In the genomic region with DNA sequence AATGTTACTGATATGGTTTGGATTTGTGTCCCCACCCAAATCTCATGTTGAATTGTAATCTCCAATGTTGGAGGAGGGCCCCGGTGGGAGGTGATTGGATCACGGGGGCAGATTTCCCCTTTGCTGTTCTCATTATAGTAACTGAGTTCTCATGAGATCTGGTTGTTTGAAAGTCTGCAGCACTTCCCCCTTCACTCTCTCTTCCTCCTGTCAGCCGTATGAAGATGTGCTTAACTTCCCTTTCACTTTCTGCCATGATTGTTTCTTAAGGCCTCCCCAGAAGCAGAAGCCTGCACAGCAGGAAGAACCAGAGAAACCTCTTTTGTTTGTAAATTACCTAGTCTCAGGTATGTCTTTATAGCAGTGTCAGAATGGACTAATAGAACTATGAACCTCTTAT, we compare ENCODE assay signal across 9 cellular contexts. TPM values are rescaled to one million over a fixed set of nuclear protein-coding genes. Genes with fewer than 3 reads are reported as not detected.
DNase-seq lines count a peak whose midpoint lies in the region; ATAC-seq and TF ChIP-seq lines count a peak whose summit lies in the region.
"Had no signal": no experiment of that assay in that cellular context is flagged by ENCODE, and none has a peak within 500 bp of the region (broad histone marks: within the 10 kb centered on the region; RNA-seq: fewer than 3 reads in every experiment).

No MANE protein-coding gene starts in this region.

- TF ChIP-seq EP300 in stomach (IDR thresholded peaks at IDR 0.05), result no peak

- peaks cover 41% of the 10 kb centered on the region for H3K4me1 Mint-ChIP-seq in activated CD4-positive, alpha-beta T cell treated with anti-CD3 and anti-CD28 coated beads for 36 hours

- POLR2A ChIA-PET in activated CD4-positive, alpha-beta T cell treated with anti-CD3 and anti-CD28 coated beads for 36 hours (lab: Charles Lee), result no interaction called here

- H3K27ac Mint-ChIP-seq in activated CD4-positive, alpha-beta T cell treated with anti-CD3 and anti-CD28 coated beads for 36 hours, result peak overlapping the region; percentile 32

- H3K4me1 ChIP-seq in neutrophil (ENCODE audit: control insufficient read depth in 1 of 2, insufficient read depth in 1 of 2, low read depth in 1 of 2, low read length in 1 of 2) (peaks cover 17 to 20% of the 10 kb centered on the region in 2 experiments), stomach (peaks cover 0 to 13% (median 5%) of the 10 kb centered on the region in 4 donors)

- CTCF ChIA-PET in activated CD4-positive, alpha-beta T cell treated with anti-CD3 and anti-CD28 coated beads for 36 hours (lab: Charles Lee), result no interaction called here

- no peak overlapping the region for H3K4me3 Mint-ChIP-seq in activated CD4-positive, alpha-beta T cell treated with anti-CD3 and anti-CD28 coated beads for 36 hours

- ATAC-seq in activated CD4-positive, alpha-beta T cell treated with anti-CD3 and anti-CD28 coated beads for 36 hours, result peak; percentile 64
- ATAC-seq in HG02610 (IDR thresholded peaks at IDR 0.05; ENCODE audit: unreplicated experiment), result peak; percentile 80
- no peak for ATAC-seq in HG03457 (IDR thresholded peaks at IDR 0.05; ENCODE audit: unreplicated experiment)
- ATAC-seq: A549 had no signal

- H3K27me3 ChIP-seq in neutrophil (no peaks in the 10 kb centered on the region), stomach (no peaks in the 10 kb centered on the region)

- no peaks in the 10 kb centered on the region for H3K27me3 Mint-ChIP-seq in activated CD4-positive, alpha-beta T cell treated with anti-CD3 and anti-CD28 coated beads for 36 hours

- WGBS in stomach, 5 donors, result 40 to 78% (median 70%) methylated on average over 3 of the region's 3 CpGs

- H3K9me3 ChIP-seq in neutrophil (no peaks in the 10 kb centered on the region), stomach (peaks cover 0 to 4% (median 0%) of the 10 kb centered on the region in 4 donors)
- H3K9me3 ChIP-seq: A549 had no signal

- intact Hi-C loops in activated CD4-positive, alpha-beta T cell treated with anti-CD3 and anti-CD28 coated beads for 36 hours (cut with DNase I, micrococcal nuclease), result no loop called here
- intact Hi-C loops in stomach (cut with DNase I; ENCODE audit: low total_unique reads), result no loop called here

- H3K36me3 ChIP-seq in neutrophil (no peaks in the 10 kb centered on the region), stomach (no peaks in the 10 kb centered on the region)

- H3K4me3 ChIP-seq in neutrophil (ENCODE audit: low read depth in 1 of 2, low read length in 1 of 2), result peak overlapping the region; percentile 16 to 24
- no peak overlapping the region for H3K4me3 ChIP-seq in stomach
- H3K4me3 ChIP-seq: A549 had no signal

- TF ChIP-seq CTCF in neutrophil (IDR thresholded peaks at IDR 0.05) (no peak), stomach (IDR thresholded peaks at IDR 0.05) (no peak)

- DNase-seq in activated CD4-positive, alpha-beta T cell treated with anti-CD3 and anti-CD28 coated beads for 36 hours, result peak; percentile 22
- DNase-seq in activated CD4-positive, alpha-beta T cell treated with anti-CD3 and anti-CD28 coated beads for 1 hour, result no peak
- peak; percentile 10 for DNase-seq in SIG-M5 (lab: John Stamatoyannopoulos, UW)
- DNase-seq in stomach, result no peak
- DNase-seq in SHP77 (lab: John Stamatoyannopoulos, UW), result no peak

- peak overlapping the region; percentile 86 for H3K27ac ChIP-seq in neutrophil
- H3K27ac ChIP-seq in stomach, result peak overlapping the region in 1 of 5 donors; percentile 56
- H3K27ac ChIP-seq: A549 had no signal

- TF ChIP-seq POLR2A in stomach (IDR thresholded peaks at IDR 0.05), result no peak

- peaks cover 39% of the 10 kb centered on the region for H3K36me3 Mint-ChIP-seq in activated CD4-positive, alpha-beta T cell treated with anti-CD3 and anti-CD28 coated beads for 36 hours (ENCODE audit: low read depth)

- peaks cover 8% of the 10 kb centered on the region for H3K9me3 Mint-ChIP-seq in activated CD4-positive, alpha-beta T cell treated with anti-CD3 and anti-CD28 coated beads for 36 hours (ENCODE audit: low read depth)

RNA-seq across cellular contexts. Expression of a gene that starts 28.4 kb away (rescaled TPM):
- 10 to 100 TPM; 32.5 to 41.6 TPM for total RNA-seq in activated CD4-positive, alpha-beta T cell treated with anti-CD3 and anti-CD28 coated beads for 36 hours
- total RNA-seq in stomach, result 100 to 1,000 TPM in 1 of 5 donors, 10 to 100 TPM in 4; 17.1 to 211 (median 68.0) TPM
- 10 to 100 TPM in 2 of 3 donors, 1 to 10 TPM in 1; 7.2 to 17.3 (median 11.3) TPM for polyA plus RNA-seq in stomach

Comparison
In these comparisons a context has a peak if more than half of its experiments do, and no peak if none do; other contexts are left out.
1. DNase-seq: peak in activated CD4-positive, alpha-beta T cell treated with anti-CD3 and anti-CD28 coated beads for 36 hours (single experiment) and SIG-M5 (single experiment); none in activated CD4-positive, alpha-beta T cell treated with anti-CD3 and anti-CD28 coated beads for 1 hour (single experiment), stomach (single experiment) and SHP77 (0 of 2).
2. H3K4me3 ChIP-seq: peak in neutrophil (2 of 2); none in stomach (0 of 4).